ENCODE assay signal across 18 cellular contexts in genomic region chr6:154227862-154228520, GRCh38.
A peak's percentile ranks its signal among the peaks of the same experiment; 100 is the strongest.
DNase-seq lines count a peak whose midpoint lies in the region; ATAC-seq, FAIRE-seq and TF ChIP-seq lines count a peak whose summit lies in the region.
"Had no signal": no experiment of that assay in that cellular context is flagged by ENCODE, and none has a peak within 500 bp of the region (broad histone marks: within the 10 kb centered on the region; RNA-seq: fewer than 3 reads in every experiment).

No MANE protein-coding gene starts in this region.

- H2BK12ac ChIP-seq in trophoblast cell (ENCODE audit: low read length): no peak overlapping the region

- H3K79me2 ChIP-seq in trophoblast cell (ENCODE audit: control insufficient read depth, insufficient read depth, low read length, poor library complexity): no peaks in the 10 kb centered on the region

- no peak overlapping the region for H3K14ac ChIP-seq in trophoblast cell (ENCODE audit: low read length)

- H3K4ac ChIP-seq in trophoblast cell (ENCODE audit: low read depth, low read length): no peak overlapping the region

- CTCF ChIA-PET in WTC11 (lab: Charles Lee): no interaction called here

- no peak for ATAC-seq in activated T-cell treated with anti-CD3 and anti-CD28 coated beads, Interleukin-2, amount 50 U/mL, for 72 hours (replicated peaks in 1 of 2)
- no peak for ATAC-seq in central memory CD8-positive, alpha-beta T cell (replicated peaks; ENCODE audit: extremely low read depth, poor library complexity, severe bottlenecking)
- no peak for ATAC-seq in WTC11
- ATAC-seq: A549, GM23338, K562 had no signal

- H4K8ac ChIP-seq in trophoblast cell (ENCODE audit: low read depth, low read length): no peak overlapping the region

- WGBS in trophoblast cell (ENCODE audit: extremely low coverage, insufficient coverage, insufficient read length): no CpG with 5 or more reads among the region's 7 CpGs
- 86 to 92% (median 88%) methylated on average over 7 of the region's 7 CpGs for WGBS in ovary, 3 donors

- POLR2A ChIA-PET in WTC11 (lab: Charles Lee): no interaction called here

- H3K79me1 ChIP-seq in trophoblast cell (ENCODE audit: low read length): peaks cover 2% of the 10 kb centered on the region

- TF ChIP-seq CTCF in WTC11 (IDR thresholded peaks at IDR 0.05) (no peak), ovary (IDR thresholded peaks at IDR 0.05) (no peak)

- H3K9me3 ChIP-seq in trophoblast cell (ENCODE audit: insufficient read depth, low read depth, low read length) (no peaks in the 10 kb centered on the region), ovary (no peaks in the 10 kb centered on the region)
- H3K9me3 ChIP-seq: A549, Peyer's patch had no signal

- intact Hi-C loops in ovary (cut with DNase I): no loop called here

- no peaks in the 10 kb centered on the region for H3K9me3 Mint-ChIP-seq in activated T-cell treated with anti-CD3 and anti-CD28 coated beads, Interleukin-2, amount 50 U/mL, for 72 hours
- H3K9me3 Mint-ChIP-seq in central memory CD8-positive, alpha-beta T cell: no peaks in the 10 kb centered on the region
- no peaks in the 10 kb centered on the region for H3K9me3 Mint-ChIP-seq in WTC11
- H3K9me3 Mint-ChIP-seq: GM23338 had no signal

- peak overlapping the region; percentile 52 for H3K27ac Mint-ChIP-seq in activated T-cell treated with anti-CD3 and anti-CD28 coated beads, Interleukin-2, amount 50 U/mL, for 72 hours
- H3K27ac Mint-ChIP-seq in central memory CD8-positive, alpha-beta T cell (ENCODE audit: low read depth): peak overlapping the region; percentile 79
- H3K27ac Mint-ChIP-seq in WTC11: no peak overlapping the region
- H3K27ac Mint-ChIP-seq: GM23338 had no signal

- H3K18ac ChIP-seq in trophoblast cell (ENCODE audit: low read length): no peak overlapping the region

- H3K23ac ChIP-seq in trophoblast cell (ENCODE audit: low read length): no peak overlapping the region

- FAIRE-seq in GM19239 (lab: Jason Lieb, UNC): peak; percentile 31
- FAIRE-seq: A549, GM12892 had no signal

- H4K91ac ChIP-seq in trophoblast cell (ENCODE audit: low read depth, low read length): no peak overlapping the region

- no peaks in the 10 kb centered on the region for H3K27me3 Mint-ChIP-seq in activated T-cell treated with anti-CD3 and anti-CD28 coated beads, Interleukin-2, amount 50 U/mL, for 72 hours (ENCODE audit: low read depth)
- no peaks in the 10 kb centered on the region for H3K27me3 Mint-ChIP-seq in central memory CD8-positive, alpha-beta T cell
- no peaks in the 10 kb centered on the region for H3K27me3 Mint-ChIP-seq in WTC11 (ENCODE audit: low read depth)

- no peak overlapping the region for H2AK5ac ChIP-seq in trophoblast cell (ENCODE audit: low read length)

- H3K36me3 Mint-ChIP-seq in activated T-cell treated with anti-CD3 and anti-CD28 coated beads, Interleukin-2, amount 50 U/mL, for 72 hours (ENCODE audit: insufficient read depth in 2 of 2): peaks cover 0 to 7% of the 10 kb centered on the region in 2 donors
- peaks cover 7% of the 10 kb centered on the region for H3K36me3 Mint-ChIP-seq in central memory CD8-positive, alpha-beta T cell (ENCODE audit: insufficient read depth)
- no peaks in the 10 kb centered on the region for H3K36me3 Mint-ChIP-seq in WTC11

- no peak for TF ChIP-seq EP300 in ovary (IDR thresholded peaks at IDR 0.05)

- no peak overlapping the region for H2BK5ac ChIP-seq in trophoblast cell (ENCODE audit: low read depth, low read length, poor library complexity)

- H2BK120ac ChIP-seq in trophoblast cell (ENCODE audit: insufficient read depth, low read length, poor library complexity): no peak overlapping the region

- H3K4me3 ChIP-seq in trophoblast cell (ENCODE audit: low read depth, low read length): no peak overlapping the region
- H3K4me3 ChIP-seq in ovary: no peak overlapping the region
- H3K4me3 ChIP-seq: A549, GM23338, K562, Peyer's patch had no signal

- H3K4me2 ChIP-seq in trophoblast cell (ENCODE audit: low read length): no peak overlapping the region
- H3K4me2 ChIP-seq: A549, GM23338 had no signal

- H2AFZ ChIP-seq in trophoblast cell (ENCODE audit: insufficient read depth, low read length, poor library complexity): no peak overlapping the region
- H2AFZ ChIP-seq: GM23338 had no signal

- H3K4me1 ChIP-seq in trophoblast cell (ENCODE audit: control insufficient read depth in 1 of 2, insufficient read depth in 2 of 2, low read length in 2 of 2) (peaks cover 0 to 8% of the 10 kb centered on the region in 2 experiments), ovary (ENCODE audit: insufficient read depth) (no peaks in the 10 kb centered on the region)
- H3K4me1 ChIP-seq: A549 had no signal

- peaks cover 90% of the 10 kb centered on the region for H3K4me1 Mint-ChIP-seq in activated T-cell treated with anti-CD3 and anti-CD28 coated beads, Interleukin-2, amount 50 U/mL, for 72 hours (ENCODE audit: low read depth)
- H3K4me1 Mint-ChIP-seq in central memory CD8-positive, alpha-beta T cell: peaks cover 69% of the 10 kb centered on the region
- H3K4me1 Mint-ChIP-seq in WTC11: peaks cover 8% of the 10 kb centered on the region

- H4K12ac ChIP-seq in trophoblast cell (ENCODE audit: low read depth, low read length): no peak overlapping the region

- no peak overlapping the region for H3K9ac ChIP-seq in trophoblast cell (ENCODE audit: low read length)

- H3K4me3 Mint-ChIP-seq in activated T-cell treated with anti-CD3 and anti-CD28 coated beads, Interleukin-2, amount 50 U/mL, for 72 hours: peak overlapping the region in 1 of 2 donors; percentile 15
- H3K4me3 Mint-ChIP-seq in central memory CD8-positive, alpha-beta T cell: no peak overlapping the region
- H3K4me3 Mint-ChIP-seq in WTC11: no peak overlapping the region
- H3K4me3 Mint-ChIP-seq: GM23338 had no signal

- H3K27me3 ChIP-seq in trophoblast cell (ENCODE audit: insufficient read depth, low read length): no peaks in the 10 kb centered on the region
- no peaks in the 10 kb centered on the region for H3K27me3 ChIP-seq in ovary
- H3K27me3 ChIP-seq: Peyer's patch had no signal

- TF ChIP-seq POLR2A in ovary (IDR thresholded peaks at IDR 0.05): no peak

- H3K27ac ChIP-seq in trophoblast cell (ENCODE audit: low read depth, low read length) (no peak overlapping the region), ovary (no peak overlapping the region)
- H3K27ac ChIP-seq: A549, C4-2B, Peyer's patch had no signal

- H3K36me3 ChIP-seq in trophoblast cell (ENCODE audit: control insufficient read depth in 1 of 2, insufficient read depth in 2 of 2, low read length in 2 of 2) (no peaks in the 10 kb centered on the region), ovary (no peaks in the 10 kb centered on the region)
- H3K36me3 ChIP-seq: Peyer's patch had no signal

- no peak for DNase-seq in activated T-cell treated with anti-CD3 and anti-CD28 coated beads, Interleukin-2, amount 50 U/mL, for 72 hours
- DNase-seq in activated T-cell treated with anti-CD3 and anti-CD28 coated beads, Interleukin-2, amount 50 U/mL, for 1 hour: no peak
- DNase-seq in GM19239 (ENCODE audit: insufficient read length, low spot score) (no peak), trophoblast cell (peak; percentile 60 to 88), WTC11 (ENCODE audit: low spot score) (no peak), ovary (no peak)
- no peak for DNase-seq in central memory CD8-positive, alpha-beta T cell (ENCODE audit: low spot score in 2 of 2)
- DNase-seq: DND-41, GDM1, NCI-H1436, NCI-H2029 treated with DMSO at 0.1 percent for 48 hours, NCI-H510A, Peyer's patch had no signal

TF ChIP-seq in WTC11, 78 proteins besides CTCF, POLR2A, EP300 and RAD21 (continues in another document):
- no peak for TF ChIP-seq ZNF671 (CRISPR knock-in tag; IDR thresholded peaks at IDR 0.05)
- no peak for TF ChIP-seq SOX15 (CRISPR knock-in tag; IDR thresholded peaks at IDR 0.05)
- TF ChIP-seq ZNF263 (CRISPR knock-in tag; IDR thresholded peaks at IDR 0.05; ENCODE audit: low read depth): no peak
- TF ChIP-seq, protein P1, sequence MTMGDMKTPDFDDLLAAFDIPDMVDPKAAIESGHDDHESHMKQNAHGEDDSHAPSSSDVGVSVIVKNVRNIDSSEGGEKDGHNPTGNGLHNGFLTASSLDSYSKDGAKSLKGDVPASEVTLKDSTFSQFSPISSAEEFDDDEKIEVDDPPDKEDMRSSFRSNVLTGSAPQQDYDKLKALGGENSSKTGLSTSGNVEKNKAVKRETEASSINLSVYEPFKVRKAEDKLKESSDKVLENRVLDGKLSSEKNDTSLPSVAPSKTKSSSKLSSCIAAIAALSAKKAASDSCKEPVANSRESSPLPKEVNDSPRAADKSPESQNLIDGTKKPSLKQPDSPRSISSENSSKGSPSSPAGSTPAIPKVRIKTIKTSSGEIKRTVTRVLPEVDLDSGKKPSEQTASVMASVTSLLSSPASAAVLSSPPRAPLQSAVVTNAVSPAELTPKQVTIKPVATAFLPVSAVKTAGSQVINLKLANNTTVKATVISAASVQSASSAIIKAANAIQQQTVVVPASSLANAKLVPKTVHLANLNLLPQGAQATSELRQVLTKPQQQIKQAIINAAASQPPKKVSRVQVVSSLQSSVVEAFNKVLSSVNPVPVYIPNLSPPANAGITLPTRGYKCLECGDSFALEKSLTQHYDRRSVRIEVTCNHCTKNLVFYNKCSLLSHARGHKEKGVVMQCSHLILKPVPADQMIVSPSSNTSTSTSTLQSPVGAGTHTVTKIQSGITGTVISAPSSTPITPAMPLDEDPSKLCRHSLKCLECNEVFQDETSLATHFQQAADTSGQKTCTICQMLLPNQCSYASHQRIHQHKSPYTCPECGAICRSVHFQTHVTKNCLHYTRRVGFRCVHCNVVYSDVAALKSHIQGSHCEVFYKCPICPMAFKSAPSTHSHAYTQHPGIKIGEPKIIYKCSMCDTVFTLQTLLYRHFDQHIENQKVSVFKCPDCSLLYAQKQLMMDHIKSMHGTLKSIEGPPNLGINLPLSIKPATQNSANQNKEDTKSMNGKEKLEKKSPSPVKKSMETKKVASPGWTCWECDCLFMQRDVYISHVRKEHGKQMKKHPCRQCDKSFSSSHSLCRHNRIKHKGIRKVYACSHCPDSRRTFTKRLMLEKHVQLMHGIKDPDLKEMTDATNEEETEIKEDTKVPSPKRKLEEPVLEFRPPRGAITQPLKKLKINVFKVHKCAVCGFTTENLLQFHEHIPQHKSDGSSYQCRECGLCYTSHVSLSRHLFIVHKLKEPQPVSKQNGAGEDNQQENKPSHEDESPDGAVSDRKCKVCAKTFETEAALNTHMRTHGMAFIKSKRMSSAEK (CRISPR knock-in tag; IDR thresholded peaks at IDR 0.05; ENCODE audit: borderline replicate concordance): no peak
- TF ChIP-seq ATF2 (CRISPR knock-in tag; IDR thresholded peaks at IDR 0.05; ENCODE audit: borderline replicate concordance, low read depth): no peak
- TF ChIP-seq ZNF121 (CRISPR knock-in tag; IDR thresholded peaks at IDR 0.05): no peak

Comparison
In these comparisons a context has a peak if more than half of its experiments do, and no peak if none do; other contexts are left out.
1. DNase-seq: peak in trophoblast cell (2 of 2); none in activated T-cell treated with anti-CD3 and anti-CD28 coated beads, Interleukin-2, amount 50 U/mL, for 72 hours (0 of 2), activated T-cell treated with anti-CD3 and anti-CD28 coated beads, Interleukin-2, amount 50 U/mL, for 1 hour (single experiment), GM19239 (single experiment), central memory CD8-positive, alpha-beta T cell (0 of 2), WTC11 (single experiment) and ovary (0 of 5).